ENCODE assay signal across 1 cellular context in the genomic region with DNA sequence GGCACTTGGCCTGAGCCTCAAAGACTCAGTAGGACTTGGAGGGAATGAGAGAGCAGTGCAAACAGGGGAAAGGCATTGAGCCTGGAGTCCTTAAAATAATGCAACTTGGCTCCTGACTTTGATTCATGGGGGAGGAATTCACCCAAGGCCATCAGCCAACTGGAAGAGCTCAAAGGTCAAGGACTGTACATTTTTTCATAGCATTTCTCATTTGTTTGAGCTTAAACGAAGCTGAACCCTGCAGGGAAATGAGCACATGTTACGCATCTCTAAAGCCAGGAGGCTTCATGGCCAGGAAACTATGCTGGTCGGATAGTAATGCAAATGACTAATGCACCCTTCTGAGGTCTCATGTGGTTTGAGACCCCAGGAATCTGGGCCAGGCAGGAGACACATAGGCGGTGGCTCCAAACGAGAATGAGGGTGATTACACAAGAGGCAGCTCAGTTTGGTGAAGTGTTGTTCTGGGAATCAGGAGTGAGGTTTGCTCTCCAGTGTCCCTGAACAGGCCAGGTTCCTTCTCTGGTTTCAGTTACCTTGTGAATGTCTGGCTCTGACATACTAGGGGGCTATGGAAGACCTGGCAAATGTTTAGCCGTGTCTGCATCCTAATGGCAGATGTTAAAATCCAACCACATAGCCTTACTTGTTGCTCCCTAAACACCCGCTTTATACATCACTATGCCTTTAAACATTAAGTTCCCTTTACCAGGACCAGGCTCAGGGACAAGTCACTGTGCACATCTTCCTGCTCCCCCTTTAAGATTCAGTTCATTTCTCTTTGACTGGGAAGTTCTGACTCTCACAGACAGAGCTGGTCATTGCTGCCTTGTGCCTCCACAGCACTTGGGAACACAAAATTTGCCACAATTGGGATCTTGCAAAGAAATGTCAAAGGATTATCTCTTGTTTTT.
TF ChIP-seq lines count a peak whose summit lies in the region.

No MANE protein-coding gene starts in this region.

TF ChIP-seq in H1, 55 proteins besides CTCF, POLR2A, EP300 and RAD21 (continued from another document):
- TF ChIP-seq CREB1 (IDR thresholded peaks at IDR 0.05): no peak
